Comparison of ENCODE assay signal across 8 cellular contexts in genomic region chr1:154863702-154864174, GRCh38. TPM values are rescaled to one million over a fixed set of nuclear protein-coding genes. Genes with fewer than 3 reads are reported as not detected.
DNase-seq lines count a peak whose midpoint lies in the region; ATAC-seq and TF ChIP-seq lines count a peak whose summit lies in the region.

No MANE protein-coding gene starts in this region.

- peak overlapping the region; percentile 51 for H2BK15ac ChIP-seq in neuronal stem cell (ENCODE audit: low read length)

- H3K4me1 Mint-ChIP-seq in activated naive CD4-positive, alpha-beta T cell treated with anti-CD3 and anti-CD28 coated beads, Interleukin-2, amount 10 ng/mL, durations not matched to agents 7 days and 5 days, result peaks cover 8% of the 10 kb centered on the region

- peak overlapping the region; percentile 7 for H2BK12ac ChIP-seq in neuronal stem cell (ENCODE audit: low read length)

- H3K4me3 ChIP-seq in choroid plexus epithelial cell (ENCODE audit: low read depth, low read length), result no peak overlapping the region
- H3K4me3 ChIP-seq in neuronal stem cell (ENCODE audit: low read length in 2 of 2), result no peak overlapping the region

- peak overlapping the region; percentile 7 for H3K18ac ChIP-seq in neuronal stem cell (ENCODE audit: low read length)

- H3K79me1 ChIP-seq in neuronal stem cell (ENCODE audit: low read depth, low read length), result peaks cover 5% of the 10 kb centered on the region

- DNase-seq in activated naive CD4-positive, alpha-beta T cell treated with Interleukin-2 at 50 U/mL for 16 hours, result peak; percentile 60
- DNase-seq in activated naive CD4-positive, alpha-beta T cell treated with anti-CD3 and anti-CD28 coated beads, Interleukin-2, amount 10 ng/mL, durations not matched to agents 7 days and 5 days, result no peak
- DNase-seq in SHP77 (lab: John Stamatoyannopoulos, UW) (peak; percentile 75 to 80), choroid plexus epithelial cell (ENCODE audit: low read depth) (peak; percentile 80), neuronal stem cell (ENCODE audit: low spot score) (no peak), cerebellar cortex (ENCODE audit: low spot score) (no peak)

- H2AK5ac ChIP-seq in neuronal stem cell (ENCODE audit: low read depth, low read length), result peak overlapping the region; percentile 49

- H3K36me3 ChIP-seq in neuronal stem cell (replicated peaks in 1 of 2; ENCODE audit: control insufficient read depth in 2 of 2, insufficient read depth in 2 of 2, low read length in 2 of 2), result no peaks in the 10 kb centered on the region

- no peak overlapping the region for H3K4ac ChIP-seq in neuronal stem cell (ENCODE audit: low read length)

- H3K27me3 ChIP-seq in neuronal stem cell (ENCODE audit: control insufficient read depth in 3 of 3, insufficient read depth in 3 of 3, low read depth in 1 of 3, low read length in 3 of 3), result peaks cover 0 to 20% (median 2%) of the 10 kb centered on the region in 3 experiments

- H3K4me1 ChIP-seq in neuronal stem cell (ENCODE audit: control insufficient read depth in 2 of 2, insufficient read depth in 1 of 2, low read depth in 1 of 2, low read length in 2 of 2), result peaks cover 32 to 37% of the 10 kb centered on the region in 2 donors

- no peak overlapping the region for H3K4me3 Mint-ChIP-seq in activated naive CD4-positive, alpha-beta T cell treated with anti-CD3 and anti-CD28 coated beads, Interleukin-2, amount 10 ng/mL, durations not matched to agents 7 days and 5 days

- H3K27ac Mint-ChIP-seq in activated naive CD4-positive, alpha-beta T cell treated with anti-CD3 and anti-CD28 coated beads, Interleukin-2, amount 10 ng/mL, durations not matched to agents 7 days and 5 days, result no peak overlapping the region

- no CpG with 5 or more reads among the region's 13 CpGs for WGBS in neuronal stem cell (ENCODE audit: extremely low coverage in 2 of 2, insufficient read length in 2 of 2, insufficient replicate concordance in 1 of 2), 2 donors

- H4K91ac ChIP-seq in neuronal stem cell (ENCODE audit: low read depth, low read length, poor library complexity), result no peak overlapping the region

- H3K27ac ChIP-seq in neuronal stem cell (replicated peaks; ENCODE audit: low read length), result no peak overlapping the region

- no peak overlapping the region for H3K4me2 ChIP-seq in neuronal stem cell (ENCODE audit: insufficient read depth, low read length, poor library complexity, severe bottlenecking)

- no peak overlapping the region for H3K14ac ChIP-seq in neuronal stem cell (ENCODE audit: low read length)

- no peaks in the 10 kb centered on the region for H3K9me3 ChIP-seq in neuronal stem cell (replicated peaks in 1 of 2; ENCODE audit: control insufficient read depth in 2 of 2, insufficient read depth in 1 of 2, low read depth in 1 of 2, low read length in 2 of 2)

- CTCF ChIA-PET in activated naive CD4-positive, alpha-beta T cell treated with anti-CD3 and anti-CD28 coated beads, Interleukin-2, amount 10 ng/mL, durations not matched to agents 7 days and 5 days (lab: Charles Lee), result no interaction called here

- H4K8ac ChIP-seq in neuronal stem cell (ENCODE audit: low read depth, low read length), result no peak overlapping the region

- ATAC-seq in HG03095 (IDR thresholded peaks at IDR 0.05; ENCODE audit: unreplicated experiment) (peak; percentile 29), HG02610 (IDR thresholded peaks at IDR 0.05; ENCODE audit: unreplicated experiment) (no peak)

- TF ChIP-seq CTCF in choroid plexus epithelial cell (conservative IDR thresholded peaks at IDR 0.05; ENCODE audit: low read depth, low read length), result peak; percentile 88

- H3K9ac ChIP-seq in neuronal stem cell (ENCODE audit: low read depth, low read length, poor library complexity), result no peak overlapping the region

- no peaks in the 10 kb centered on the region for H3K9me3 Mint-ChIP-seq in activated naive CD4-positive, alpha-beta T cell treated with anti-CD3 and anti-CD28 coated beads, Interleukin-2, amount 10 ng/mL, durations not matched to agents 7 days and 5 days

- peak overlapping the region; percentile 32 for H2BK120ac ChIP-seq in neuronal stem cell (ENCODE audit: low read depth, low read length)

- H2AFZ ChIP-seq in neuronal stem cell (ENCODE audit: low read length), result no peak overlapping the region

- H2BK5ac ChIP-seq in neuronal stem cell (ENCODE audit: low read length), result no peak overlapping the region

- H3K36me3 Mint-ChIP-seq in activated naive CD4-positive, alpha-beta T cell treated with anti-CD3 and anti-CD28 coated beads, Interleukin-2, amount 10 ng/mL, durations not matched to agents 7 days and 5 days, result no peaks in the 10 kb centered on the region

- H3K23ac ChIP-seq in neuronal stem cell (ENCODE audit: low read depth, low read length, poor library complexity), result no peak overlapping the region

- H3K27me3 Mint-ChIP-seq in activated naive CD4-positive, alpha-beta T cell treated with anti-CD3 and anti-CD28 coated beads, Interleukin-2, amount 10 ng/mL, durations not matched to agents 7 days and 5 days, result peaks cover 78% of the 10 kb centered on the region

RNA-seq across cellular contexts. Expression of gene KCNN3, which starts 6.3 kb away (rescaled TPM):
- polyA plus RNA-seq in neuronal stem cell (2013, experiment 1 of 2), result 3.7 TPM
- polyA plus RNA-seq in neuronal stem cell (2013, experiment 2 of 2), result 4.2 TPM

Comparison
In these comparisons a context has a peak if more than half of its experiments do, and no peak if none do; other contexts are left out.
1. DNase-seq: peak in activated naive CD4-positive, alpha-beta T cell treated with Interleukin-2 at 50 U/mL for 16 hours (single experiment), SHP77 (2 of 2) and choroid plexus epithelial cell (single experiment); none in activated naive CD4-positive, alpha-beta T cell treated with anti-CD3 and anti-CD28 coated beads, Interleukin-2, amount 10 ng/mL, durations not matched to agents 7 days and 5 days (single experiment), neuronal stem cell (single experiment) and cerebellar cortex (single experiment).